Comparison of ENCODE assay signal across 8 cellular contexts in the genomic region with DNA sequence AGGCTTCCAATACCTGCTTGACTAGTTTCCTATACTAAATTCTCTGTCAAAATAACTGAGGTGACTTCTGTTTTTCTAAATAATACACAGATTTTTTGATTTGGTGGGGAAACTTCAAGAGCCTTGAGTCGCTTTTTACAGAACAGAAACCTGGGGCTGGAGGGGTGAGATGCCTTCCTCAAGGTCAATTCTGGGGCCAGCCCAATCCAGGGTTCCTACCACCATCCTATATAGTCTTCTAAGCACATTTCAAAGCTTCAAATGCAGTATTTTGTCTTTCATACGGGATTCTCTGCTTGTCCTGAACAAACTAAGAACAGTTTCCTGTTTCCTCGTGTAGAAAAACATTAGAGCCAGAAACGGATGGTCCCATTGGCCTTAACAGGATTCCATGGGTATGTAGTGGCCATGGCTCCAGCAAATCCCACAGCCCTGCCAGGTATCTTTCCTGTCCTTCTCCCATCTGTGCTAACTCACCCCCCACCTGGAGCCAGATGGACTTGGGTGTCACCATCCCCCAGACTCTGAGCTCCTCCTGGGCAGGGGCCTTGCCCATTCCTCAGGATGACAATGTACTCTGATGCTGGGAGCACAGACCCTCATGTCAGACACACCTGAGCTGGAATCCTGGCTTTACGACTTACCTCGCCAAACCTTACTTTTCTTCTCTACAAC.
DNase-seq lines count a peak whose midpoint lies in the region; ATAC-seq lines count a peak whose summit lies in the region.
"Had no signal": no experiment of that assay in that cellular context is flagged by ENCODE, and none has a peak within 500 bp of the region (broad histone marks: within the 10 kb centered on the region; RNA-seq: fewer than 3 reads in every experiment).

No MANE protein-coding gene starts in this region.

- ATAC-seq in GM18867 (IDR thresholded peaks at IDR 0.05; ENCODE audit: unreplicated experiment) (peak; percentile 12), HG03159 (IDR thresholded peaks at IDR 0.05; ENCODE audit: unreplicated experiment) (peak; percentile 25)

- no peak overlapping the region for H3K4me3 ChIP-seq in skin epidermis

- DNase-seq in cerebellar cortex (ENCODE audit: low spot score) (peak; percentile 53), NCI-H2196 (lab: John Stamatoyannopoulos, UW; ENCODE audit: unreplicated experiment) (no peak), RKO (ENCODE audit: low spot score) (no peak)
- DNase-seq in NK-92 treated with Interleukin-12 subunit alpha and Interleukin-12 subunit beta, amount 100 ng/mL, for 24 hours (lab: John Stamatoyannopoulos, UW): no peak
- DNase-seq: cortex of kidney had no signal

- peak overlapping the region in 17 of 21 experiments; percentile 5 to 90 (median 38) for H3K27ac ChIP-seq in skin epidermis
